Comparison of ENCODE assay signal across 17 cellular contexts in genomic region chr4:128244379-128244778, GRCh38. TPM values are rescaled to one million over a fixed set of nuclear protein-coding genes. Genes with fewer than 3 reads are reported as not detected.
DNase-seq lines count a peak whose midpoint lies in the region; ATAC-seq and TF ChIP-seq lines count a peak whose summit lies in the region.
"Had no signal": no experiment of that assay in that cellular context is flagged by ENCODE, and none has a peak within 500 bp of the region (broad histone marks: within the 10 kb centered on the region; RNA-seq: fewer than 3 reads in every experiment).

No MANE protein-coding gene starts in this region.

- TF ChIP-seq CTCF in SK-N-SH (IDR thresholded peaks at IDR 0.05) = no peak
- TF ChIP-seq CTCF in choroid plexus epithelial cell (conservative IDR thresholded peaks at IDR 0.05; ENCODE audit: low read depth, low read length) = no peak
- no peak for TF ChIP-seq CTCF in osteoblast (IDR thresholded peaks at IDR 0.05; ENCODE audit: extremely low read depth, low read depth, low read length)

- no peak overlapping the region for H3K4me3 ChIP-seq in SK-N-SH (ENCODE audit: low read depth in 2 of 2, low read length in 1 of 2)
- no peak overlapping the region for H3K4me3 ChIP-seq in choroid plexus epithelial cell (ENCODE audit: low read depth, low read length)
- H3K4me3 ChIP-seq in osteoblast (ENCODE audit: insufficient read depth, low read length) = no peak overlapping the region
- H3K4me3 ChIP-seq: PC-9 had no signal

- H3K27me3 ChIP-seq in SK-N-SH (ENCODE audit: insufficient read depth) (no peaks in the 10 kb centered on the region), osteoblast (ENCODE audit: insufficient read depth, low read length) (no peaks in the 10 kb centered on the region)

- H3K9ac ChIP-seq in SK-N-SH = no peak overlapping the region

- H3K9me2 ChIP-seq in SK-N-SH = no peaks in the 10 kb centered on the region

- H3F3A ChIP-seq in SK-N-SH (replicated peaks; ENCODE audit: insufficient read depth) = peaks cover 4% of the 10 kb centered on the region

- H3K4me2 ChIP-seq in SK-N-SH = no peak overlapping the region
- no peak overlapping the region for H3K4me2 ChIP-seq in osteoblast (ENCODE audit: insufficient read depth, low read length)
- H3K4me2 ChIP-seq: PC-9 had no signal

- peaks cover 13% of the 10 kb centered on the region for H3K9me3 ChIP-seq in SK-N-SH
- peaks cover 2% of the 10 kb centered on the region for H3K9me3 ChIP-seq in osteoblast (ENCODE audit: low read depth, low read length)

- DNase-seq in SK-N-SH (no peak), RKO (ENCODE audit: low spot score) (peak; percentile 12), choroid plexus epithelial cell (ENCODE audit: low read depth) (peak; percentile 68), osteoblast (ENCODE audit: insufficient read length, low spot score, missing footprints) (no peak), NCI-H146 treated with DMSO at 0.1 percent for 48 hours (lab: John Stamatoyannopoulos, UW; ENCODE audit: unreplicated experiment) (no peak)
- DNase-seq: C1 segment of cervical spinal cord, KBM-7, NCI-H1092, NCI-H187, NCI-H446, NCI-H748 treated with DMSO at 0.1 percent for 48 hours, PC-9 had no signal

- WGBS in SK-N-SH (ENCODE audit: low lambda C conversion rate) = 65% methylated on average over 2 of the region's 2 CpGs

- H3K27ac ChIP-seq in SK-N-SH (ENCODE audit: low read depth in 2 of 2, low read length in 1 of 2) (no peak overlapping the region), osteoblast (ENCODE audit: low read depth, low read length) (no peak overlapping the region)
- H3K27ac ChIP-seq: 22Rv1, PC-9 had no signal

- H3K36me3 ChIP-seq in SK-N-SH (replicated peaks in 1 of 2; ENCODE audit: control insufficient read depth in 1 of 2, insufficient read depth in 2 of 2, low read length in 1 of 2) (peaks cover 0 to 3% of the 10 kb centered on the region in 2 experiments), osteoblast (ENCODE audit: insufficient read depth, low read length) (no peaks in the 10 kb centered on the region)

- no peaks in the 10 kb centered on the region for H3K79me2 ChIP-seq in SK-N-SH (ENCODE audit: insufficient read depth)
- no peaks in the 10 kb centered on the region for H3K79me2 ChIP-seq in osteoblast (ENCODE audit: insufficient read depth, low read length)

- no peak for TF ChIP-seq RAD21 in SK-N-SH (IDR thresholded peaks at IDR 0.05; ENCODE audit: low read length)

- POLR2A ChIA-PET in SK-N-SH (lab: Yijun Ruan, JAX) = no interaction called here

- no peak for ATAC-seq in SK-N-SH treated with all-trans-retinoic acid at 6 μM for 48 hours
- no peak for ATAC-seq in activated CD4-positive, CD25-positive, alpha-beta regulatory T cell treated with anti-CD3 and anti-CD28 coated beads, Interleukin-2, amount 50 U/mL, for 24 hours
- no peak for ATAC-seq in GM21529 (IDR thresholded peaks at IDR 0.05; ENCODE audit: unreplicated experiment)
- ATAC-seq: Right ventricle myocardium inferior had no signal

- CTCF ChIA-PET in SK-N-SH (lab: Yijun Ruan, JAX) = interaction anchor here (0.7 kb wide), 1 partner anchor 15 kb away, joined by 3 read pairs; no protein-coding TSS in a partner anchor

- H3K4me1 ChIP-seq in SK-N-SH (ENCODE audit: control insufficient read depth in 1 of 2, insufficient read depth in 2 of 2, low read depth in 1 of 2, low read length in 1 of 2) (peaks cover 5 to 10% of the 10 kb centered on the region in 2 experiments; a peak in 2 of 4 replicates), osteoblast (ENCODE audit: insufficient read depth, low read length) (peaks cover 27% of the 10 kb centered on the region)

- H2AFZ ChIP-seq in SK-N-SH (ENCODE audit: low read depth) (no peak overlapping the region; the same call in 1 of the 2 replicates), osteoblast (ENCODE audit: low read length) (peak overlapping the region; percentile 16)
- H2AFZ ChIP-seq: PC-9 had no signal

- no peak for TF ChIP-seq EP300 in SK-N-SH (IDR thresholded peaks at IDR 0.05; ENCODE audit: borderline replicate concordance in 1 of 2, low read depth in 1 of 2, low read length in 1 of 2)

- H4K20me1 ChIP-seq in SK-N-SH (ENCODE audit: insufficient read depth) (no peaks in the 10 kb centered on the region), osteoblast (ENCODE audit: insufficient read depth, low read length) (no peaks in the 10 kb centered on the region)

TF ChIP-seq in SK-N-SH, 30 proteins besides CTCF, POLR2A, EP300 and RAD21:
- peak; percentile 18; the same call in 1 of the 2 replicates for TF ChIP-seq FOSL2 (IDR thresholded peaks at IDR 0.05; ENCODE audit: borderline replicate concordance, low read depth)
- no peak for TF ChIP-seq GABPA (IDR thresholded peaks at IDR 0.05; ENCODE audit: low read depth)

TF ChIP-seq in SK-N-SH treated with all-trans-retinoic acid at 6 μM for 48 hours, 23 proteins besides CTCF, POLR2A, EP300 and RAD21:
- TF ChIP-seq TCF4 (CRISPR knock-in tag; IDR thresholded peaks at IDR 0.05; ENCODE audit: borderline replicate concordance) (no peak), ZNF8 (CRISPR knock-in tag; IDR thresholded peaks at IDR 0.05) (no peak), CSDC2 (CRISPR knock-in tag; IDR thresholded peaks at IDR 0.05) (no peak), TSHZ2 (CRISPR knock-in tag; IDR thresholded peaks at IDR 0.05) (no peak), ZFP30 (CRISPR knock-in tag; IDR thresholded peaks at IDR 0.05) (no peak), ESRRG (CRISPR knock-in tag; IDR thresholded peaks at IDR 0.05) (no peak), POU6F1 (CRISPR knock-in tag; IDR thresholded peaks at IDR 0.05; ENCODE audit: borderline replicate concordance, low read depth) (no peak), PATZ1 (CRISPR knock-in tag; IDR thresholded peaks at IDR 0.05; ENCODE audit: borderline replicate concordance) (no peak), ZNF70 (CRISPR knock-in tag; IDR thresholded peaks at IDR 0.05) (no peak)

RNA-seq across cellular contexts. Expression of gene PGRMC2, which starts 43.2 kb away (rescaled TPM):
- polyA plus RNA-seq in SK-N-SH (2012; rRNA removed) = 17.5 and 18.2 TPM in 2 replicates
- 41.8 and 54.8 TPM in 2 replicates for polyA plus RNA-seq in SK-N-SH (2012; cell fraction: cytosol; rRNA removed)
- polyA plus RNA-seq in SK-N-SH (2012; cell fraction: nucleus; rRNA removed) = 7.7 and 17.3 TPM in 2 replicates
- 38.4 and 39.2 TPM in 2 replicates for total RNA-seq in osteoblast

Comparison
In these comparisons a context has a peak if more than half of its experiments do, and no peak if none do; other contexts are left out.
1. DNase-seq: peak in RKO (single experiment) and choroid plexus epithelial cell (single experiment); none in SK-N-SH (single experiment), osteoblast (single experiment) and NCI-H146 treated with DMSO at 0.1 percent for 48 hours (single experiment).